ENCODE assay signal across 9 cellular contexts in the genomic region with DNA sequence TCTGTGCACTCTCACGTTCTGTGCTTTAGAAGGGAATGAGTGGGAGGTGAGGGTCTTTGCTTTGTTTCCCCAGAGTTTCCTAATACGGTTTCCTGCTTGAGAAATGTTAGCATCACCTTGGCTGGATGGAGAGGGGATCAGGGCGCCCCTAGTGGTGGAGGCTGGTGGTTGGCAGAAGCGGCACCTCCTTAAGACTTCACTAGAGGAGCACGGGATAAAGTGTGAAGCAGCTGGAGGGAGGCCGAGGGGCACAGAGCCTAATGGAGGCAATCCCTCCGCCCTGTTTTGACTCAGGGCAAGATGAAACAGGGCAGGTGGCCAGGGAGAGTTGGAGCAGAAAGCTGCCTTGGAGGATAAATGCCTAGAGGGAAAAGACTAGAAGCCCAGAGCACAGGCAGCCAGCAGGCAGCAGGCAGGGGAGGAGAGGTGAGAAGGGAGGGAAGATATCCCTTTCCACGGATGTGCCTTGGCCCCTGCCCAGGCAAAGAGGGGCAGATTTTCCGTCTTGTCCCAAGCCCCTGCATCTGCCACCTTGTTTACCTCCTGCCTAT. TPM values are rescaled to one million over a fixed set of nuclear protein-coding genes. Genes with fewer than 3 reads are reported as not detected.
DNase-seq lines count a peak whose midpoint lies in the region; ATAC-seq and TF ChIP-seq lines count a peak whose summit lies in the region.
"Had no signal": no experiment of that assay in that cellular context is flagged by ENCODE, and none has a peak within 500 bp of the region (broad histone marks: within the 10 kb centered on the region; RNA-seq: fewer than 3 reads in every experiment).

No MANE protein-coding gene starts in this region.

- ATAC-seq in activated naive CD8-positive, alpha-beta T cell treated with anti-CD3 and anti-CD28 coated beads, Interleukin-2, amount 50 U/mL, for 24 hours: peak; percentile 72
- no peak for ATAC-seq in GM21526 (IDR thresholded peaks at IDR 0.05; ENCODE audit: low FRiP score, unreplicated experiment)

- no peak overlapping the region for H3K9ac ChIP-seq in SU-DHL-6 (ENCODE audit: low read length)

- TF ChIP-seq CTCF in SU-DHL-6 (IDR thresholded peaks at IDR 0.05; ENCODE audit: insufficient read depth, low read length, poor library complexity, severe bottlenecking) (peak; percentile 89), hepatocyte (IDR thresholded peaks at IDR 0.05; ENCODE audit: poor library complexity) (peak; percentile 85)

- no peaks in the 10 kb centered on the region for H3K36me3 ChIP-seq in SU-DHL-6 (ENCODE audit: low read length)
- no peaks in the 10 kb centered on the region for H3K36me3 ChIP-seq in hepatocyte (replicated peaks; ENCODE audit: insufficient read depth, low read depth)

- H3K9me2 ChIP-seq in SU-DHL-6 (replicated peaks; ENCODE audit: insufficient read depth, low read length) (no peaks in the 10 kb centered on the region), hepatocyte (replicated peaks; ENCODE audit: insufficient read depth) (no peaks in the 10 kb centered on the region)

- H3F3A ChIP-seq in SU-DHL-6 (ENCODE audit: insufficient read depth): no peaks in the 10 kb centered on the region

- H2AFZ ChIP-seq in SU-DHL-6 (ENCODE audit: low read depth, low read length, severe bottlenecking) (no peak overlapping the region), hepatocyte (no peak overlapping the region)

- no peaks in the 10 kb centered on the region for H3K9me3 Mint-ChIP-seq in activated naive CD8-positive, alpha-beta T cell treated with anti-CD3 and anti-CD28 coated beads, Interleukin-2, amount 50 U/mL, for 24 hours
- H3K9me3 Mint-ChIP-seq: T-helper 1 cell treated with Interleukin-12 subunit alpha and Interleukin-12 subunit beta and Interleukin-4 antibody, amounts not matched to agents 30 μg/mL and 1 μg/mL, for 36 hours had no signal

- H3K79me2 ChIP-seq in SU-DHL-6 (ENCODE audit: insufficient read depth, low read length) (no peaks in the 10 kb centered on the region), hepatocyte (no peaks in the 10 kb centered on the region)

- no peak overlapping the region for H3K27ac Mint-ChIP-seq in activated naive CD8-positive, alpha-beta T cell treated with anti-CD3 and anti-CD28 coated beads, Interleukin-2, amount 50 U/mL, for 24 hours
- H3K27ac Mint-ChIP-seq: T-helper 1 cell treated with Interleukin-12 subunit alpha and Interleukin-12 subunit beta and Interleukin-4 antibody, amounts not matched to agents 30 μg/mL and 1 μg/mL, for 36 hours had no signal

- H3K4me1 Mint-ChIP-seq in activated naive CD8-positive, alpha-beta T cell treated with anti-CD3 and anti-CD28 coated beads, Interleukin-2, amount 50 U/mL, for 24 hours: no peaks in the 10 kb centered on the region

- no peak overlapping the region for H3K4me3 Mint-ChIP-seq in activated naive CD8-positive, alpha-beta T cell treated with anti-CD3 and anti-CD28 coated beads, Interleukin-2, amount 50 U/mL, for 24 hours
- H3K4me3 Mint-ChIP-seq: T-helper 1 cell treated with Interleukin-12 subunit alpha and Interleukin-12 subunit beta and Interleukin-4 antibody, amounts not matched to agents 30 μg/mL and 1 μg/mL, for 36 hours had no signal

- H3K4me3 ChIP-seq in SU-DHL-6 (ENCODE audit: insufficient read depth, low read length, poor library complexity, severe bottlenecking): no peak overlapping the region
- no peak overlapping the region for H3K4me3 ChIP-seq in hepatocyte

- H3K4me2 ChIP-seq in SU-DHL-6 (ENCODE audit: low read depth, low read length, poor library complexity, severe bottlenecking) (no peak overlapping the region), hepatocyte (no peak overlapping the region)

- peaks cover 54% of the 10 kb centered on the region for H3K27me3 Mint-ChIP-seq in activated naive CD8-positive, alpha-beta T cell treated with anti-CD3 and anti-CD28 coated beads, Interleukin-2, amount 50 U/mL, for 24 hours

- H3K27me3 ChIP-seq in SU-DHL-6 (ENCODE audit: low read length) (no peaks in the 10 kb centered on the region), hepatocyte (peaks cover 38% of the 10 kb centered on the region)

- H3K27ac ChIP-seq in SU-DHL-6 (ENCODE audit: low read depth, low read length) (no peak overlapping the region), hepatocyte (no peak overlapping the region)

- WGBS in hepatocyte (ENCODE audit: low lambda C conversion rate, missing lambda C conversion rate): 9% methylated on average over 9 of the region's 9 CpGs

- no peaks in the 10 kb centered on the region for H3K36me3 Mint-ChIP-seq in activated naive CD8-positive, alpha-beta T cell treated with anti-CD3 and anti-CD28 coated beads, Interleukin-2, amount 50 U/mL, for 24 hours (ENCODE audit: low read depth)

- in situ Hi-C loops in Caki2 (cut with HindIII; ENCODE audit: low pct_unique_long_range_greater_than_20kb, low sequenced_read_pairs): no loop called here

- peaks cover 4% of the 10 kb centered on the region for H3K4me1 ChIP-seq in hepatocyte (ENCODE audit: insufficient read depth)

- DNase-seq in Caki2 (ENCODE audit: low read depth) (peak; percentile 38), HK-2 (ENCODE audit: unreplicated experiment) (peak; percentile 84), hepatocyte (ENCODE audit: low spot score) (peak; percentile 75), NCI-H1930 (lab: John Stamatoyannopoulos, UW) (no peak)
- peak; percentile 85 for DNase-seq in activated naive CD8-positive, alpha-beta T cell treated with anti-CD3 and anti-CD28 coated beads, Interleukin-2, amount 50 U/mL, for 24 hours
- DNase-seq in stimulated activated CD4-positive, alpha-beta T cell treated with anti-CD3 and anti-CD28 coated beads, Interleukin-12 subunit alpha, Interleukin-12 subunit beta, amount 100 ng/mL, for 48 hours (ENCODE audit: low read depth in 2 of 3, low spot score in 1 of 3): peak; percentile 61 to 86 (median 68)

- H4K20me1 ChIP-seq in SU-DHL-6 (ENCODE audit: low read depth, low read length): no peaks in the 10 kb centered on the region
- H4K20me1 ChIP-seq in hepatocyte (ENCODE audit: insufficient read depth, poor library complexity, severe bottlenecking): no peaks in the 10 kb centered on the region

- H3K9me3 ChIP-seq in SU-DHL-6 (ENCODE audit: insufficient read depth, low read length) (no peaks in the 10 kb centered on the region), hepatocyte (ENCODE audit: low read depth) (no peaks in the 10 kb centered on the region)

RNA-seq across cellular contexts. Expression of a gene that starts 56.0 kb away (rescaled TPM):
- total RNA-seq in Caki2 (2014; rRNA removed; shearing (Covaris generic); ENCODE audit: low replicate concordance): 4.8 and 11.3 TPM in 2 replicates
- 24.3 and 25.9 TPM in 2 replicates for total RNA-seq in hepatocyte
- 14.5 and 15.9 TPM in 2 replicates for polyA plus RNA-seq in hepatocyte

Comparison
In these comparisons a context has a peak if more than half of its experiments do, and no peak if none do; other contexts are left out.
1. DNase-seq: peak in Caki2 (single experiment), HK-2 (single experiment), activated naive CD8-positive, alpha-beta T cell treated with anti-CD3 and anti-CD28 coated beads, Interleukin-2, amount 50 U/mL, for 24 hours (single experiment), hepatocyte (single experiment) and stimulated activated CD4-positive, alpha-beta T cell treated with anti-CD3 and anti-CD28 coated beads, Interleukin-12 subunit alpha, Interleukin-12 subunit beta, amount 100 ng/mL, for 48 hours (3 of 3); none in NCI-H1930 (0 of 2).